In the genomic region with DNA sequence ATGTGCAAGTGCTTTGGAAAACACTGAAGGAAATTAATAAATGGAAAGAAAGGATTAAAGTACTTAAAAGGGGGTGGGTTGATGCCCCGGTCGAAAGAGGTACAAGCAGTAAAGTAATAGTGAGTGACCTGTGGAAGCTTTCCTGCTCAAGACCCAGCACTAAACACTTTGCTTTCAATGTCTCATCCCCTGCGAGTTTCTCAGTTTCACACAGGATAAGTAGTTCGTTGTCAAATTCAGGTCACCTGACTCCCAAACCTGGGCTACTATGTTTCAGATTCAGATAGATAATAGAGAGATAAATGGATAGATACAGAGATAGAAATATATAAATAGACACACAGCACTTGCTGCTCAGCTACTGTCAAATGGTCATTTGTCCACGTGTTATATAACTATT, we compare ENCODE assay signal across 25 cellular contexts.
"Had no signal": no experiment of that assay in that cellular context is flagged by ENCODE, and none has a peak within 500 bp of the region (broad histone marks: within the 10 kb centered on the region; RNA-seq: fewer than 3 reads in every experiment).

No MANE protein-coding gene starts in this region.

- H3K36me3 ChIP-seq: colonic mucosa, esophagus muscularis mucosa, esophagus squamous epithelium, gastrocnemius medialis, gastroesophageal sphincter, heart left ventricle, heart right ventricle had no signal

- H3K4me3 ChIP-seq: colonic mucosa, coronary artery, dorsolateral prefrontal cortex, esophagus muscularis mucosa, esophagus squamous epithelium, gastrocnemius medialis, gastroesophageal sphincter, heart left ventricle, heart right ventricle, hepatocyte had no signal

- H3K27me3 ChIP-seq: colonic mucosa, esophagus muscularis mucosa, esophagus squamous epithelium, gastrocnemius medialis, gastroesophageal sphincter, heart left ventricle, hepatocyte had no signal

- H3K4me1 ChIP-seq: colonic mucosa, esophagus muscularis mucosa, esophagus squamous epithelium, gastrocnemius medialis, gastroesophageal sphincter, heart left ventricle, heart right ventricle had no signal

- H2AFZ ChIP-seq: hepatocyte had no signal

- ATAC-seq: effector memory CD8-positive, alpha-beta T cell; esophagus mucosa; foreskin keratinocyte; gastrocnemius medialis; gastroesophageal sphincter; heart left ventricle; heart right ventricle had no signal

- H3K9me3 ChIP-seq: colonic mucosa, esophagus muscularis mucosa, esophagus squamous epithelium, gastrocnemius medialis, gastroesophageal sphincter, heart left ventricle, heart right ventricle had no signal

- DNase-seq: colonic mucosa; cortex of kidney; dermis blood vessel endothelial cell; dorsolateral prefrontal cortex; effector CD4-positive, alpha-beta T cell; effector CD8-positive, alpha-beta T cell; effector memory CD4-positive, alpha-beta T cell; effector memory CD8-positive, alpha-beta T cell; endodermal cell; erythroblast; esophagus squamous epithelium; foreskin fibroblast; foreskin keratinocyte; foreskin melanocyte; gastrocnemius medialis; glutamatergic neuron; head of caudate nucleus; heart left ventricle; heart right ventricle had no signal

- H3K79me2 ChIP-seq: hepatocyte had no signal

- H3K27ac ChIP-seq: colonic mucosa, coronary artery, dorsolateral prefrontal cortex, epithelial cell of prostate, esophagus muscularis mucosa, esophagus squamous epithelium, foreskin keratinocyte, gastrocnemius medialis, gastroesophageal sphincter, heart left ventricle, heart right ventricle, hepatocyte had no signal

- H3K4me2 ChIP-seq: hepatocyte had no signal
